Comparison of ENCODE assay signal across 22 cellular contexts in genomic region chr17:46950997-46951621, GRCh38. TPM values are rescaled to one million over a fixed set of nuclear protein-coding genes. Genes with fewer than 3 reads are reported as not detected.
DNase-seq lines count a peak whose midpoint lies in the region; ATAC-seq and TF ChIP-seq lines count a peak whose summit lies in the region.
"Had no signal": no experiment of that assay in that cellular context is flagged by ENCODE, and none has a peak within 500 bp of the region (broad histone marks: within the 10 kb centered on the region; RNA-seq: fewer than 3 reads in every experiment).

No MANE protein-coding gene starts in this region.

- no peaks in the 10 kb centered on the region for H3F3A ChIP-seq in PC-3 (ENCODE audit: low read length, unreplicated experiment)

- H3K36me3 ChIP-seq in PC-3 (ENCODE audit: low read depth, low read length) = no peaks in the 10 kb centered on the region

- no peak overlapping the region for H3K4me3 ChIP-seq in PC-3 (ENCODE audit: low read length)
- H3K4me3 ChIP-seq: spleen had no signal

- H3K79me2 ChIP-seq in PC-3 (ENCODE audit: low read length) = no peaks in the 10 kb centered on the region

- H3K9me2 ChIP-seq in PC-3 (replicated peaks; ENCODE audit: low read length) = no peaks in the 10 kb centered on the region

- CTCF ChIA-PET in RWPE1 (lab: Yijun Ruan, JAX) (interaction anchor here (0.6 kb wide), 2 partner anchors 50 to 124 kb away, joined by 3 read pairs; no protein-coding TSS in a partner anchor), PC-3 (lab: Charles Lee) (no interaction called here)

- ATAC-seq in Right ventricle myocardium superior (ENCODE audit: poor library complexity) (peak; percentile 90), SK-N-SH treated with all-trans-retinoic acid at 6 μM for 48 hours (peak; percentile 12), PC-3 (no peak), GM18517 (IDR thresholded peaks at IDR 0.05; ENCODE audit: unreplicated experiment) (no peak)
- ATAC-seq: stimulated activated naive CD8-positive, alpha-beta T cell treated with anti-CD3 and anti-CD28 coated beads, Interleukin-15, amount 100 ng/mL, for 72 hours had no signal

- no peak overlapping the region for H3K9ac ChIP-seq in PC-3 (ENCODE audit: low read length)

- no peak overlapping the region for H3K27ac ChIP-seq in RWPE1
- H3K27ac ChIP-seq in PC-3 (ENCODE audit: low read length) = no peak overlapping the region
- H3K27ac ChIP-seq: spleen had no signal

- no peaks in the 10 kb centered on the region for H3K27me3 ChIP-seq in PC-3 (ENCODE audit: low read length)
- H3K27me3 ChIP-seq: spleen had no signal

- H4K20me1 ChIP-seq in PC-3 (ENCODE audit: low read length) = no peaks in the 10 kb centered on the region

- H2AFZ ChIP-seq in PC-3 (ENCODE audit: low read length) = no peak overlapping the region

- H3K4me1 ChIP-seq in PC-3 (ENCODE audit: insufficient read depth, low read length) = peaks cover 3% of the 10 kb centered on the region; the same call in 1 of the 2 replicates
- H3K4me1 ChIP-seq: spleen had no signal

- H3K4me2 ChIP-seq in PC-3 (ENCODE audit: low read length) = no peak overlapping the region

- intact Hi-C loops in Right ventricle myocardium superior (cut with DNase I) = no loop called here
- intact Hi-C loops in cardiac septum (cut with DNase I) = no loop called here
- intact Hi-C loops in PC-3 (cut with micrococcal nuclease) = no loop called here

- TF ChIP-seq CTCF in RWPE1 (conservative IDR thresholded peaks at IDR 0.05; ENCODE audit: low read depth) (no peak), PC-3 (conservative IDR thresholded peaks at IDR 0.05; ENCODE audit: low read depth, low read length) (no peak)

- peak; percentile 56 for DNase-seq in Right ventricle myocardium superior
- DNase-seq in cardiac septum (ENCODE audit: low spot score) = no peak
- peak; percentile 69 for DNase-seq in inferior parietal cortex (ENCODE audit: extremely low spot score)
- DNase-seq in RWPE1 (ENCODE audit: low spot score) = no peak
- DNase-seq in PC-3 = no peak
- DNase-seq in activated CD4-positive, alpha-beta T cell treated with anti-CD3 and anti-CD28 coated beads, Interleukin-2, amount 50 U/mL, for 4 hours = no peak
- DNase-seq: ACHN; activated B cell treated with CpG ODN at 0.5 μM for 24 hours; activated CD8-positive, alpha-beta memory T cell treated with anti-CD3 and anti-CD28 coated beads, Interleukin-2, amount 50 U/mL, for 4 hours; activated naive CD4-positive, alpha-beta T cell treated with Interleukin-2 at 50 U/mL for 16 hours; foreskin fibroblast; H7; KBM-7; NCI-H187; spleen; stimulated activated naive CD8-positive, alpha-beta T cell treated with anti-CD3 and anti-CD28 coated beads, Interleukin-15, amount 100 ng/mL, for 72 hours; SW 1271 had no signal

- POLR2A ChIA-PET in RWPE1 (lab: Yijun Ruan, JAX; ENCODE audit: low non-redundant PET) (no interaction called here), PC-3 (lab: Charles Lee; ENCODE audit: unreplicated experiment) (no interaction called here)

- BruUV-seq in PC-3 (replicated peaks; lab: Mats Ljungman, UMichigan) = no TSS peak

- no peaks in the 10 kb centered on the region for H3K9me3 ChIP-seq in PC-3 (ENCODE audit: low read length)
- H3K9me3 ChIP-seq: spleen had no signal

TF ChIP-seq in SK-N-SH treated with all-trans-retinoic acid at 6 μM for 48 hours, 23 proteins besides CTCF, POLR2A, EP300 and RAD21 (continues in another document):
- TF ChIP-seq POU6F1 (CRISPR knock-in tag; IDR thresholded peaks at IDR 0.05; ENCODE audit: borderline replicate concordance, low read depth) (no peak), TCF4 (CRISPR knock-in tag; IDR thresholded peaks at IDR 0.05; ENCODE audit: borderline replicate concordance) (no peak), ZC3H10 (CRISPR knock-in tag; IDR thresholded peaks at IDR 0.05) (no peak), ZNF70 (CRISPR knock-in tag; IDR thresholded peaks at IDR 0.05) (no peak), CREB5 (CRISPR knock-in tag; IDR thresholded peaks at IDR 0.05; ENCODE audit: low read depth) (no peak), ESRRG (CRISPR knock-in tag; IDR thresholded peaks at IDR 0.05) (no peak), CSDC2 (CRISPR knock-in tag; IDR thresholded peaks at IDR 0.05) (no peak), ARNTL (CRISPR knock-in tag; IDR thresholded peaks at IDR 0.05; ENCODE audit: borderline replicate concordance, low read depth) (no peak), RARB (CRISPR knock-in tag; IDR thresholded peaks at IDR 0.05) (no peak), ISL1 (CRISPR knock-in tag; IDR thresholded peaks at IDR 0.05) (no peak), PPARA (CRISPR knock-in tag; IDR thresholded peaks at IDR 0.05; ENCODE audit: borderline replicate concordance) (no peak), ZFP30 (CRISPR knock-in tag; IDR thresholded peaks at IDR 0.05) (no peak), BACH2 (CRISPR knock-in tag; IDR thresholded peaks at IDR 0.05; ENCODE audit: borderline replicate concordance) (no peak)
- TF ChIP-seq, protein P1, sequence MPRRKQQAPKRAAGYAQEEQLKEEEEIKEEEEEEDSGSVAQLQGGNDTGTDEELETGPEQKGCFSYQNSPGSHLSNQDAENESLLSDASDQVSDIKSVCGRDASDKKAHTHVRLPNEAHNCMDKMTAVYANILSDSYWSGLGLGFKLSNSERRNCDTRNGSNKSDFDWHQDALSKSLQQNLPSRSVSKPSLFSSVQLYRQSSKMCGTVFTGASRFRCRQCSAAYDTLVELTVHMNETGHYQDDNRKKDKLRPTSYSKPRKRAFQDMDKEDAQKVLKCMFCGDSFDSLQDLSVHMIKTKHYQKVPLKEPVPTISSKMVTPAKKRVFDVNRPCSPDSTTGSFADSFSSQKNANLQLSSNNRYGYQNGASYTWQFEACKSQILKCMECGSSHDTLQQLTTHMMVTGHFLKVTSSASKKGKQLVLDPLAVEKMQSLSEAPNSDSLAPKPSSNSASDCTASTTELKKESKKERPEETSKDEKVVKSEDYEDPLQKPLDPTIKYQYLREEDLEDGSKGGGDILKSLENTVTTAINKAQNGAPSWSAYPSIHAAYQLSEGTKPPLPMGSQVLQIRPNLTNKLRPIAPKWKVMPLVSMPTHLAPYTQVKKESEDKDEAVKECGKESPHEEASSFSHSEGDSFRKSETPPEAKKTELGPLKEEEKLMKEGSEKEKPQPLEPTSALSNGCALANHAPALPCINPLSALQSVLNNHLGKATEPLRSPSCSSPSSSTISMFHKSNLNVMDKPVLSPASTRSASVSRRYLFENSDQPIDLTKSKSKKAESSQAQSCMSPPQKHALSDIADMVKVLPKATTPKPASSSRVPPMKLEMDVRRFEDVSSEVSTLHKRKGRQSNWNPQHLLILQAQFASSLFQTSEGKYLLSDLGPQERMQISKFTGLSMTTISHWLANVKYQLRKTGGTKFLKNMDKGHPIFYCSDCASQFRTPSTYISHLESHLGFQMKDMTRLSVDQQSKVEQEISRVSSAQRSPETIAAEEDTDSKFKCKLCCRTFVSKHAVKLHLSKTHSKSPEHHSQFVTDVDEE (CRISPR knock-in tag; IDR thresholded peaks at IDR 0.05) = no peak
- TF ChIP-seq, protein P2, sequence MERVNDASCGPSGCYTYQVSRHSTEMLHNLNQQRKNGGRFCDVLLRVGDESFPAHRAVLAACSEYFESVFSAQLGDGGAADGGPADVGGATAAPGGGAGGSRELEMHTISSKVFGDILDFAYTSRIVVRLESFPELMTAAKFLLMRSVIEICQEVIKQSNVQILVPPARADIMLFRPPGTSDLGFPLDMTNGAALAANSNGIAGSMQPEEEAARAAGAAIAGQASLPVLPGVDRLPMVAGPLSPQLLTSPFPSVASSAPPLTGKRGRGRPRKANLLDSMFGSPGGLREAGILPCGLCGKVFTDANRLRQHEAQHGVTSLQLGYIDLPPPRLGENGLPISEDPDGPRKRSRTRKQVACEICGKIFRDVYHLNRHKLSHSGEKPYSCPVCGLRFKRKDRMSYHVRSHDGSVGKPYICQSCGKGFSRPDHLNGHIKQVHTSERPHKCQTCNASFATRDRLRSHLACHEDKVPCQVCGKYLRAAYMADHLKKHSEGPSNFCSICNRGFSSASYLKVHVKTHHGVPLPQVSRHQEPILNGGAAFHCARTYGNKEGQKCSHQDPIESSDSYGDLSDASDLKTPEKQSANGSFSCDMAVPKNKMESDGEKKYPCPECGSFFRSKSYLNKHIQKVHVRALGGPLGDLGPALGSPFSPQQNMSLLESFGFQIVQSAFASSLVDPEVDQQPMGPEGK (CRISPR knock-in tag; IDR thresholded peaks at IDR 0.05; ENCODE audit: borderline replicate concordance) = no peak

RNA-seq across cellular contexts. Expression of gene RPRML, which starts 27.9 kb away (rescaled TPM):
- total RNA-seq in Right ventricle myocardium superior (not detected), cardiac septum (0.38 TPM), PC-3 (2014; rRNA removed) (0.11 TPM in 1 of 2 replicates, not detected in the other)
- total RNA-seq: activated B cell treated with CpG ODN at 0.5 μM for 24 hours, bronchial epithelial cell, mesenteric fat pad, osteocyte, spleen had no signal

RNA-seq across cellular contexts. Expression of gene GOSR2, which starts 28.1 kb away (rescaled TPM):
- total RNA-seq in Right ventricle myocardium superior (32.0 TPM), cardiac septum (45.9 TPM), PC-3 (2014; rRNA removed) (45.6 and 48.4 TPM in 2 replicates)

Comparison
In these comparisons a context has a peak if more than half of its experiments do, and no peak if none do; other contexts are left out.
1. DNase-seq: peak in Right ventricle myocardium superior (single experiment) and inferior parietal cortex (single experiment); none in cardiac septum (single experiment), RWPE1 (single experiment), PC-3 (single experiment) and activated CD4-positive, alpha-beta T cell treated with anti-CD3 and anti-CD28 coated beads, Interleukin-2, amount 50 U/mL, for 4 hours (0 of 2).
2. ATAC-seq: peak in Right ventricle myocardium superior (single experiment) and SK-N-SH treated with all-trans-retinoic acid at 6 μM for 48 hours (single experiment); none in PC-3 (single experiment) and GM18517 (single experiment).